ENCODE assay signal across 6 cellular contexts in genomic region chr15:20301041-20301390, GRCh38.
DNase-seq lines count a peak whose midpoint lies in the region; ATAC-seq and TF ChIP-seq lines count a peak whose summit lies in the region.
"Not testable (repeated sequence)": the region's sequence is repeated elsewhere in the genome, so short reads cannot be mapped to it uniquely, and the experiment has no call there.

No MANE protein-coding gene starts in this region.

- not testable (repeated sequence) for H3K27ac ChIP-seq in sigmoid colon, upper lobe of right lung

- not testable (repeated sequence) for H3K36me3 ChIP-seq in sigmoid colon, upper lobe of right lung

- H3K4me1 Mint-ChIP-seq in CD14-positive monocyte, result not testable (repeated sequence)

- not testable (repeated sequence) for H3K9me3 ChIP-seq in sigmoid colon, upper lobe of right lung

- H3K36me3 Mint-ChIP-seq in CD14-positive monocyte, result not testable (repeated sequence)

- 90 to 91% methylated on average over 4 of the region's 4 CpGs for WGBS in sigmoid colon, 2 donors

- peak overlapping the region in 1 of 2 donors; percentile 41 for H3K4me3 Mint-ChIP-seq in CD14-positive monocyte

- DNase-seq in CD14-positive monocyte (ENCODE audit: low spot score) (peak; percentile 50), islet precursor cell (peak; percentile 28), mesenteric fat pad (ENCODE audit: low spot score) (peak; percentile 90), sigmoid colon (peak; percentile 52), upper lobe of right lung (peak; percentile 69)
- peak; percentile 63 for DNase-seq in activated effector memory CD4-positive, alpha-beta T cell treated with anti-CD3 and anti-CD28 coated beads, Interleukin-2, amount 50 U/mL, for 16 hours

- H3K27me3 Mint-ChIP-seq in CD14-positive monocyte (ENCODE audit: low read depth in 3 of 3), result not testable (repeated sequence)

- not testable (repeated sequence) for TF ChIP-seq EP300 in sigmoid colon (IDR thresholded peaks at IDR 0.05)

- H3K27ac Mint-ChIP-seq in CD14-positive monocyte, result not testable (repeated sequence)

- not testable (repeated sequence) for H3K4me1 ChIP-seq in sigmoid colon, upper lobe of right lung

- intact Hi-C loops in CD14-positive monocyte (cut with micrococcal nuclease); sigmoid colon (cut with DNase I); upper lobe of right lung (cut with DNase I): not testable (repeated sequence)

- TF ChIP-seq POLR2A in sigmoid colon (IDR thresholded peaks at IDR 0.05), result not testable (repeated sequence)

- TF ChIP-seq CTCF in CD14-positive monocyte (IDR thresholded peaks at IDR 0.05); sigmoid colon (IDR thresholded peaks at IDR 0.05); upper lobe of right lung (IDR thresholded peaks at IDR 0.05): not testable (repeated sequence)

- not testable (repeated sequence) for H3K27me3 ChIP-seq in sigmoid colon, upper lobe of right lung

- H3K9me3 Mint-ChIP-seq in CD14-positive monocyte, result peaks cover 29 to 57% (median 44%) of the 10 kb centered on the region in 7 donors

- not testable (repeated sequence) for H3K4me3 ChIP-seq in sigmoid colon, upper lobe of right lung

- not testable (repeated sequence) for ATAC-seq in upper lobe of right lung

Comparison
In these comparisons a context has a peak if more than half of its experiments do, and no peak if none do; other contexts are left out.
1. DNase-seq: peak in every context shown above with its lines; median percentile 90 in mesenteric fat pad; 69 in upper lobe of right lung; 63 in activated effector memory CD4-positive, alpha-beta T cell treated with anti-CD3 and anti-CD28 coated beads, Interleukin-2, amount 50 U/mL, for 16 hours; 52 in sigmoid colon; 50 in CD14-positive monocyte; 28 in islet precursor cell.